ENCODE assay signal across 8 cellular contexts in genomic region chr5:122415481-122416120, GRCh38.
DNase-seq lines count a peak whose midpoint lies in the region; ATAC-seq, FAIRE-seq and TF ChIP-seq lines count a peak whose summit lies in the region.

No MANE protein-coding gene starts in this region.

- H3K4me1 Mint-ChIP-seq in activated CD8-positive, alpha-beta T cell treated with anti-CD3 and anti-CD28 coated beads for 36 hours (ENCODE audit: low read depth) = no peaks in the 10 kb centered on the region
- no peaks in the 10 kb centered on the region for H3K4me1 Mint-ChIP-seq in activated CD8-positive, alpha-beta T cell treated with anti-CD3 and anti-CD28 coated beads, Interleukin-2, amount 10 ng/mL, durations not matched to agents 7 days and 5 days (ENCODE audit: low read depth)
- H3K4me1 Mint-ChIP-seq in stimulated activated effector memory CD8-positive, alpha-beta T cell treated with anti-CD3 and anti-CD28 coated beads, Interleukin-12 subunit alpha, Interleukin-12 subunit beta, amount 100 ng/mL, for 72 hours = no peaks in the 10 kb centered on the region

- H3K36me3 ChIP-seq in PC-9 (ENCODE audit: low read depth) = no peaks in the 10 kb centered on the region

- no peak overlapping the region for H3K27ac Mint-ChIP-seq in activated CD8-positive, alpha-beta T cell treated with anti-CD3 and anti-CD28 coated beads for 36 hours
- no peak overlapping the region for H3K27ac Mint-ChIP-seq in activated CD8-positive, alpha-beta T cell treated with anti-CD3 and anti-CD28 coated beads, Interleukin-2, amount 10 ng/mL, durations not matched to agents 7 days and 5 days
- no peak overlapping the region for H3K27ac Mint-ChIP-seq in stimulated activated effector memory CD8-positive, alpha-beta T cell treated with anti-CD3 and anti-CD28 coated beads, Interleukin-12 subunit alpha, Interleukin-12 subunit beta, amount 100 ng/mL, for 72 hours

- H3K9me3 ChIP-seq in PC-9 (ENCODE audit: insufficient read depth, low read depth) = no peaks in the 10 kb centered on the region

- no peaks in the 10 kb centered on the region; the same call in 1 of the 2 replicates for H3K9me2 ChIP-seq in PC-9 (ENCODE audit: insufficient read depth)

- no peaks in the 10 kb centered on the region for H3F3A ChIP-seq in PC-9 (ENCODE audit: insufficient read depth, low read depth)

- peak; percentile 12 for DNase-seq in activated CD8-positive, alpha-beta T cell treated with anti-CD3 and anti-CD28 coated beads for 36 hours
- no peak for DNase-seq in activated CD8-positive, alpha-beta T cell treated with anti-CD3 and anti-CD28 coated beads, Interleukin-2, amount 10 ng/mL, durations not matched to agents 7 days and 5 days
- DNase-seq in H54 (ENCODE audit: insufficient read length, low spot score) (peak; percentile 16), PC-9 (peak in 1 of 2 experiments; percentile 2), epithelial cell of proximal tubule (ENCODE audit: low read depth) (peak; percentile 22), middle frontal gyrus (ENCODE audit: extremely low spot score, low spot score) (peak; percentile 28)
- no peak for DNase-seq in stimulated activated effector memory CD8-positive, alpha-beta T cell treated with anti-CD3 and anti-CD28 coated beads, Interleukin-12 subunit alpha, Interleukin-12 subunit beta, amount 100 ng/mL, for 72 hours (ENCODE audit: low spot score in 2 of 2)

- TF ChIP-seq RAD21 in Ishikawa (IDR thresholded peaks at IDR 0.05; ENCODE audit: low read depth) = peak; percentile 71

- no peak overlapping the region for H3K4me2 ChIP-seq in PC-9

- no peaks in the 10 kb centered on the region for H3K4me1 ChIP-seq in PC-9 (replicated peaks; ENCODE audit: insufficient read depth)

- TF ChIP-seq EP300 in Ishikawa (IDR thresholded peaks at IDR 0.05; ENCODE audit: borderline replicate concordance) = no peak

- H3K27me3 ChIP-seq in PC-9 (ENCODE audit: insufficient read depth, low read depth) = peaks cover 3% of the 10 kb centered on the region; the same call in 1 of the 2 replicates

- no peaks in the 10 kb centered on the region for H4K20me1 ChIP-seq in PC-9 (ENCODE audit: insufficient read depth)

- peaks cover 10% of the 10 kb centered on the region for H3K27me3 Mint-ChIP-seq in activated CD8-positive, alpha-beta T cell treated with anti-CD3 and anti-CD28 coated beads for 36 hours
- H3K27me3 Mint-ChIP-seq in activated CD8-positive, alpha-beta T cell treated with anti-CD3 and anti-CD28 coated beads, Interleukin-2, amount 10 ng/mL, durations not matched to agents 7 days and 5 days (ENCODE audit: low read depth) = no peaks in the 10 kb centered on the region

- H3K4me3 ChIP-seq in PC-9 (no peak overlapping the region), epithelial cell of proximal tubule (ENCODE audit: low read depth, low read length) (no peak overlapping the region)

- no peaks in the 10 kb centered on the region for H3K79me2 ChIP-seq in PC-9 (ENCODE audit: low read depth)

- CTCF ChIA-PET in activated CD8-positive, alpha-beta T cell treated with anti-CD3 and anti-CD28 coated beads for 36 hours (lab: Charles Lee) = interaction anchor here (0.7 kb wide), 1 partner anchor 11 kb away, joined by 3 read pairs; no protein-coding TSS in a partner anchor
- CTCF ChIA-PET in activated CD8-positive, alpha-beta T cell treated with anti-CD3 and anti-CD28 coated beads, Interleukin-2, amount 10 ng/mL, durations not matched to agents 7 days and 5 days (lab: Charles Lee) = no interaction called here
- CTCF ChIA-PET in PC-9 (lab: Charles Lee) = no interaction called here

- H3K36me3 Mint-ChIP-seq in activated CD8-positive, alpha-beta T cell treated with anti-CD3 and anti-CD28 coated beads for 36 hours (ENCODE audit: low read depth) = no peaks in the 10 kb centered on the region
- H3K36me3 Mint-ChIP-seq in activated CD8-positive, alpha-beta T cell treated with anti-CD3 and anti-CD28 coated beads, Interleukin-2, amount 10 ng/mL, durations not matched to agents 7 days and 5 days (ENCODE audit: low read depth) = no peaks in the 10 kb centered on the region
- H3K36me3 Mint-ChIP-seq in stimulated activated effector memory CD8-positive, alpha-beta T cell treated with anti-CD3 and anti-CD28 coated beads, Interleukin-12 subunit alpha, Interleukin-12 subunit beta, amount 100 ng/mL, for 72 hours = no peaks in the 10 kb centered on the region

- H2AFZ ChIP-seq in PC-9 = no peak overlapping the region

- no peak overlapping the region for H3K4me3 Mint-ChIP-seq in activated CD8-positive, alpha-beta T cell treated with anti-CD3 and anti-CD28 coated beads for 36 hours
- H3K4me3 Mint-ChIP-seq in activated CD8-positive, alpha-beta T cell treated with anti-CD3 and anti-CD28 coated beads, Interleukin-2, amount 10 ng/mL, durations not matched to agents 7 days and 5 days = no peak overlapping the region
- no peak overlapping the region for H3K4me3 Mint-ChIP-seq in stimulated activated effector memory CD8-positive, alpha-beta T cell treated with anti-CD3 and anti-CD28 coated beads, Interleukin-12 subunit alpha, Interleukin-12 subunit beta, amount 100 ng/mL, for 72 hours

- no peak for TF ChIP-seq POLR2A in H54 (IDR thresholded peaks at IDR 0.05; ENCODE audit: low read depth, low read length)

- ATAC-seq in activated CD8-positive, alpha-beta T cell treated with anti-CD3 and anti-CD28 coated beads for 36 hours = peak; percentile 45
- ATAC-seq in activated CD8-positive, alpha-beta T cell treated with anti-CD3 and anti-CD28 coated beads, Interleukin-2, amount 10 ng/mL, durations not matched to agents 7 days and 5 days = no peak
- ATAC-seq in stimulated activated effector memory CD8-positive, alpha-beta T cell treated with anti-CD3 and anti-CD28 coated beads, Interleukin-12 subunit alpha, Interleukin-12 subunit beta, amount 100 ng/mL, for 72 hours = no peak

- FAIRE-seq in H54 (lab: Jason Lieb, UNC) = peak; percentile 6

- H3K27ac ChIP-seq in PC-9 = no peak overlapping the region

- intact Hi-C loops in activated CD8-positive, alpha-beta T cell treated with anti-CD3 and anti-CD28 coated beads for 36 hours (cut with micrococcal nuclease) = no loop called here
- intact Hi-C loops in PC-9 (cut with micrococcal nuclease; ENCODE audit: unreplicated experiment) = loop anchor here (2.0 kb wide), 1 partner anchor 219 kb away; no protein-coding TSS in a partner anchor

- POLR2A ChIA-PET in activated CD8-positive, alpha-beta T cell treated with anti-CD3 and anti-CD28 coated beads for 36 hours (lab: Charles Lee) = no interaction called here
- POLR2A ChIA-PET in activated CD8-positive, alpha-beta T cell treated with anti-CD3 and anti-CD28 coated beads, Interleukin-2, amount 10 ng/mL, durations not matched to agents 7 days and 5 days (lab: Charles Lee) = no interaction called here
- POLR2A ChIA-PET in PC-9 (lab: Charles Lee; ENCODE audit: unreplicated experiment) = no interaction called here

- no TSS peak for BruUV-seq in PC-9 (replicated peaks; lab: Mats Ljungman, UMichigan)

- no peaks in the 10 kb centered on the region for H3K9me3 Mint-ChIP-seq in activated CD8-positive, alpha-beta T cell treated with anti-CD3 and anti-CD28 coated beads for 36 hours
- no peaks in the 10 kb centered on the region for H3K9me3 Mint-ChIP-seq in activated CD8-positive, alpha-beta T cell treated with anti-CD3 and anti-CD28 coated beads, Interleukin-2, amount 10 ng/mL, durations not matched to agents 7 days and 5 days (ENCODE audit: insufficient read depth)
- peaks cover 4% of the 10 kb centered on the region for H3K9me3 Mint-ChIP-seq in stimulated activated effector memory CD8-positive, alpha-beta T cell treated with anti-CD3 and anti-CD28 coated beads, Interleukin-12 subunit alpha, Interleukin-12 subunit beta, amount 100 ng/mL, for 72 hours

- TF ChIP-seq CTCF in activated CD8-positive, alpha-beta T cell treated with anti-CD3 and anti-CD28 coated beads for 36 hours (IDR thresholded peaks at IDR 0.05) = no peak
- TF ChIP-seq CTCF in PC-9 (conservative IDR thresholded peaks at IDR 0.05) (peak; percentile 49; the same call in 1 of the 2 replicates), epithelial cell of proximal tubule (conservative IDR thresholded peaks at IDR 0.05; ENCODE audit: low read depth, low read length) (peak; percentile 77)

TF ChIP-seq in Ishikawa, 13 proteins besides CTCF, POLR2A, EP300 and RAD21 (continues in another document):
- TF ChIP-seq CEBPB (IDR thresholded peaks at IDR 0.05) (no peak), CREB1 (IDR thresholded peaks at IDR 0.05; ENCODE audit: low read depth) (no peak), MAX (IDR thresholded peaks at IDR 0.05) (no peak), YY1 (IDR thresholded peaks at IDR 0.05; ENCODE audit: low read depth) (no peak), TEAD4 (IDR thresholded peaks at IDR 0.05) (no peak), EGR1 (IDR thresholded peaks at IDR 0.05) (no peak), FOXM1 (IDR thresholded peaks at IDR 0.05; ENCODE audit: borderline replicate concordance, low read depth) (no peak), REST (IDR thresholded peaks at IDR 0.05; ENCODE audit: low read depth) (no peak)

Comparison
In these comparisons a context has a peak if more than half of its experiments do, and no peak if none do; other contexts are left out.
1. DNase-seq: peak in activated CD8-positive, alpha-beta T cell treated with anti-CD3 and anti-CD28 coated beads for 36 hours (single experiment), H54 (single experiment), epithelial cell of proximal tubule (single experiment) and middle frontal gyrus (single experiment); none in activated CD8-positive, alpha-beta T cell treated with anti-CD3 and anti-CD28 coated beads, Interleukin-2, amount 10 ng/mL, durations not matched to agents 7 days and 5 days (single experiment) and stimulated activated effector memory CD8-positive, alpha-beta T cell treated with anti-CD3 and anti-CD28 coated beads, Interleukin-12 subunit alpha, Interleukin-12 subunit beta, amount 100 ng/mL, for 72 hours (0 of 2).